ENCODE assay signal across 1 cellular context in the genomic region with DNA sequence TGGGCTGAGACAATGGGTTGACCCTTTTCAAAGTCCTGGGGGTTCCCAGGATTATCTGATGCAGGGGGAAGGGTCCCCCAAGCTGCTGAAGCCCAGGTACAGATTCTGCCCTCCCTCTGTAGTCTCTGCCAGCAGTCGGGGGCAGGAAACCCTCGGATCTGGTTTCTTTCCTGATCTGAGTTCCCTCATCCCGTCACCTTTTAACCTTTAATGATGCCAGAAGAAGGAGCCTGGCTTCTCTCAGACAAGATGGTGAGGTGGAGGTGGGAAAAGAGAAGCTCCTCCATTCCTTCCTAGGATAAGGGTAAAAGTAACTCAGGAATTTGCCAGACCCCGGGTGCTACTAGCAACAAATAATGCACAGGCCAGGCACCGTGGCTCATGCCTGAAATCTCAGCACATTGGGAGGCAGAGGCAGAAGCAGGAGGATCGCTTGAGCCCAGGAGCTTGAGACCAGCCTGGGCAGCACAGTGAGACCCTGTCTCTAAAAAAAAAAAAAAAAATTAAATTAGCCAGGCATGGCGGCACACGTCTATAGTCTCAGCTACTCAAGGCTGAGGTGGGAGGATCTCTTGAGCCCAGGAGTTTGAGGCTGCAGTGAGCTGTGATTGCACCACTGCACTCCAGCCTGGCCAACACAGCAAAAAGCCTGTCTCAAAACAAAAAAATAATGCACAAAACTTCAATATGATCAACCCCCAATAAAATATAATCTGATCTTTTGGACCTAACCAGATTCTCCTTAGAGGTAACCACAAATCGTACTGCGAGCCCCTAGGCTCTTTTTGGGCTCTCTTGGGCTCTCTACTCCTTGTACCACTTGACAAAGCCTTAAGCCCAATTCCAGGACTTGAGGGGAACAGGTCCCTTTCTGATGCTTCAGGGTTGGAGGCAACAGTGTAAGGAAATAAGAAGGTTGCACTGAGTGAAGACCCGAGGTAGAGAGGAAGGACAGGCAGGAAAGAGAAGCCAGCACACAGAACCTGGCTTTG.
TF ChIP-seq lines count a peak whose summit lies in the region.

No MANE protein-coding gene starts in this region.

TF ChIP-seq in GM23338, 12 proteins besides CTCF, POLR2A, EP300 and RAD21 (continued from another document):
- TF ChIP-seq, protein P1, sequence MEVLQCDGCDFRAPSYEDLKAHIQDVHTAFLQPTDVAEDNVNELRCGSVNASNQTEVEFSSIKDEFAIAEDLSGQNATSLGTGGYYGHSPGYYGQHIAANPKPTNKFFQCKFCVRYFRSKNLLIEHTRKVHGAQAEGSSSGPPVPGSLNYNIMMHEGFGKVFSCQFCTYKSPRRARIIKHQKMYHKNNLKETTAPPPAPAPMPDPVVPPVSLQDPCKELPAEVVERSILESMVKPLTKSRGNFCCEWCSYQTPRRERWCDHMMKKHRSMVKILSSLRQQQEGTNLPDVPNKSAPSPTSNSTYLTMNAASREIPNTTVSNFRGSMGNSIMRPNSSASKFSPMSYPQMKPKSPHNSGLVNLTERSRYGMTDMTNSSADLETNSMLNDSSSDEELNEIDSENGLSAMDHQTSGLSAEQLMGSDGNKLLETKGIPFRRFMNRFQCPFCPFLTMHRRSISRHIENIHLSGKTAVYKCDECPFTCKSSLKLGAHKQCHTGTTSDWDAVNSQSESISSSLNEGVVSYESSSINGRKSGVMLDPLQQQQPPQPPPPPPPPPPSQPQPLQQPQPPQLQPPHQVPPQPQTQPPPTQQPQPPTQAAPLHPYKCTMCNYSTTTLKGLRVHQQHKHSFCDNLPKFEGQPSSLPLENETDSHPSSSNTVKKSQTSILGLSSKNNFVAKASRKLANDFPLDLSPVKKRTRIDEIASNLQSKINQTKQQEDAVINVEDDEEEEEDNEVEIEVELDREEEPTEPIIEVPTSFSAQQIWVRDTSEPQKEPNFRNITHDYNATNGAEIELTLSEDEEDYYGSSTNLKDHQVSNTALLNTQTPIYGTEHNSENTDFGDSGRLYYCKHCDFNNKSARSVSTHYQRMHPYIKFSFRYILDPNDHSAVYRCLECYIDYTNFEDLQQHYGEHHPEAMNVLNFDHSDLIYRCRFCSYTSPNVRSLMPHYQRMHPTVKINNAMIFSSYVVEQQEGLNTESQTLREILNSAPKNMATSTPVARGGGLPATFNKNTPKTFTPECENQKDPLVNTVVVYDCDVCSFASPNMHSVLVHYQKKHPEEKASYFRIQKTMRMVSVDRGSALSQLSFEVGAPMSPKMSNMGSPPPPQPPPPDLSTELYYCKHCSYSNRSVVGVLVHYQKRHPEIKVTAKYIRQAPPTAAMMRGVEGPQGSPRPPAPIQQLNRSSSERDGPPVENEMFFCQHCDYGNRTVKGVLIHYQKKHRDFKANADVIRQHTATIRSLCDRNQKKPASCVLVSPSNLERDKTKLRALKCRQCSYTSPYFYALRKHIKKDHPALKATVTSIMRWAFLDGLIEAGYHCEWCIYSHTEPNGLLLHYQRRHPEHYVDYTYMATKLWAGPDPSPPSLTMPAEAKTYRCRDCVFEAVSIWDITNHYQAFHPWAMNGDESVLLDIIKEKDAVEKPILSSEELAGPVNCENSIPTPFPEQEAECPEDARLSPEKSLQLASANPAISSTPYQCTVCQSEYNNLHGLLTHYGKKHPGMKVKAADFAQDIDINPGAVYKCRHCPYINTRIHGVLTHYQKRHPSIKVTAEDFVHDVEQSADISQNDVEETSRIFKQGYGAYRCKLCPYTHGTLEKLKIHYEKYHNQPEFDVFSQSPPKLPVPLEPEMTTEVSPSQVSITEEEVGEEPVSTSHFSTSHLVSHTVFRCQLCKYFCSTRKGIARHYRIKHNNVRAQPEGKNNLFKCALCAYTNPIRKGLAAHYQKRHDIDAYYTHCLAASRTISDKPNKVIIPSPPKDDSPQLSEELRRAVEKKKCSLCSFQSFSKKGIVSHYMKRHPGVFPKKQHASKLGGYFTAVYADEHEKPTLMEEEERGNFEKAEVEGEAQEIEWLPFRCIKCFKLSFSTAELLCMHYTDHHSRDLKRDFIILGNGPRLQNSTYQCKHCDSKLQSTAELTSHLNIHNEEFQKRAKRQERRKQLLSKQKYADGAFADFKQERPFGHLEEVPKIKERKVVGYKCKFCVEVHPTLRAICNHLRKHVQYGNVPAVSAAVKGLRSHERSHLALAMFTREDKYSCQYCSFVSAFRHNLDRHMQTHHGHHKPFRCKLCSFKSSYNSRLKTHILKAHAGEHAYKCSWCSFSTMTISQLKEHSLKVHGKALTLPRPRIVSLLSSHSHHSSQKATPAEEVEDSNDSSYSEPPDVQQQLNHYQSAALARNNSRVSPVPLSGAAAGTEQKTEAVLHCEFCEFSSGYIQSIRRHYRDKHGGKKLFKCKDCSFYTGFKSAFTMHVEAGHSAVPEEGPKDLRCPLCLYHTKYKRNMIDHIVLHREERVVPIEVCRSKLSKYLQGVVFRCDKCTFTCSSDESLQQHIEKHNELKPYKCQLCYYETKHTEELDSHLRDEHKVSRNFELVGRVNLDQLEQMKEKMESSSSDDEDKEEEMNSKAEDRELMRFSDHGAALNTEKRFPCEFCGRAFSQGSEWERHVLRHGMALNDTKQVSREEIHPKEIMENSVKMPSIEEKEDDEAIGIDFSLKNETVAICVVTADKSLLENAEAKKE (CRISPR knock-in tag; IDR thresholded peaks at IDR 0.05), result no peak
- TF ChIP-seq, protein P2, sequence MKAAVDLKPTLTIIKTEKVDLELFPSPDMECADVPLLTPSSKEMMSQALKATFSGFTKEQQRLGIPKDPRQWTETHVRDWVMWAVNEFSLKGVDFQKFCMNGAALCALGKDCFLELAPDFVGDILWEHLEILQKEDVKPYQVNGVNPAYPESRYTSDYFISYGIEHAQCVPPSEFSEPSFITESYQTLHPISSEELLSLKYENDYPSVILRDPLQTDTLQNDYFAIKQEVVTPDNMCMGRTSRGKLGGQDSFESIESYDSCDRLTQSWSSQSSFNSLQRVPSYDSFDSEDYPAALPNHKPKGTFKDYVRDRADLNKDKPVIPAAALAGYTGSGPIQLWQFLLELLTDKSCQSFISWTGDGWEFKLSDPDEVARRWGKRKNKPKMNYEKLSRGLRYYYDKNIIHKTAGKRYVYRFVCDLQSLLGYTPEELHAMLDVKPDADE (IDR thresholded peaks at IDR 0.05), result no peak
- TF ChIP-seq EZH2phosphoT487 (IDR thresholded peaks at IDR 0.05; ENCODE audit: unreplicated experiment) (no peak), EZH2 (IDR thresholded peaks at IDR 0.05; ENCODE audit: low read depth, unreplicated experiment) (no peak), NANOG (IDR thresholded peaks at IDR 0.05; ENCODE audit: borderline replicate concordance) (no peak)
- TF ChIP-seq, protein P3, sequence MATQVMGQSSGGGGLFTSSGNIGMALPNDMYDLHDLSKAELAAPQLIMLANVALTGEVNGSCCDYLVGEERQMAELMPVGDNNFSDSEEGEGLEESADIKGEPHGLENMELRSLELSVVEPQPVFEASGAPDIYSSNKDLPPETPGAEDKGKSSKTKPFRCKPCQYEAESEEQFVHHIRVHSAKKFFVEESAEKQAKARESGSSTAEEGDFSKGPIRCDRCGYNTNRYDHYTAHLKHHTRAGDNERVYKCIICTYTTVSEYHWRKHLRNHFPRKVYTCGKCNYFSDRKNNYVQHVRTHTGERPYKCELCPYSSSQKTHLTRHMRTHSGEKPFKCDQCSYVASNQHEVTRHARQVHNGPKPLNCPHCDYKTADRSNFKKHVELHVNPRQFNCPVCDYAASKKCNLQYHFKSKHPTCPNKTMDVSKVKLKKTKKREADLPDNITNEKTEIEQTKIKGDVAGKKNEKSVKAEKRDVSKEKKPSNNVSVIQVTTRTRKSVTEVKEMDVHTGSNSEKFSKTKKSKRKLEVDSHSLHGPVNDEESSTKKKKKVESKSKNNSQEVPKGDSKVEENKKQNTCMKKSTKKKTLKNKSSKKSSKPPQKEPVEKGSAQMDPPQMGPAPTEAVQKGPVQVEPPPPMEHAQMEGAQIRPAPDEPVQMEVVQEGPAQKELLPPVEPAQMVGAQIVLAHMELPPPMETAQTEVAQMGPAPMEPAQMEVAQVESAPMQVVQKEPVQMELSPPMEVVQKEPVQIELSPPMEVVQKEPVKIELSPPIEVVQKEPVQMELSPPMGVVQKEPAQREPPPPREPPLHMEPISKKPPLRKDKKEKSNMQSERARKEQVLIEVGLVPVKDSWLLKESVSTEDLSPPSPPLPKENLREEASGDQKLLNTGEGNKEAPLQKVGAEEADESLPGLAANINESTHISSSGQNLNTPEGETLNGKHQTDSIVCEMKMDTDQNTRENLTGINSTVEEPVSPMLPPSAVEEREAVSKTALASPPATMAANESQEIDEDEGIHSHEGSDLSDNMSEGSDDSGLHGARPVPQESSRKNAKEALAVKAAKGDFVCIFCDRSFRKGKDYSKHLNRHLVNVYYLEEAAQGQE (IDR thresholded peaks at IDR 0.05; ENCODE audit: unreplicated experiment), result no peak
